Comparison of ENCODE assay signal across 18 cellular contexts in genomic region chr21:44724166-44724565, GRCh38. TPM values are rescaled to one million over a fixed set of nuclear protein-coding genes. Genes with fewer than 3 reads are reported as not detected.
"Had no signal": no experiment of that assay in that cellular context is flagged by ENCODE, and none has a peak within 500 bp of the region (broad histone marks: within the 10 kb centered on the region; RNA-seq: fewer than 3 reads in every experiment).

No MANE protein-coding gene starts in this region.

- H3K36me3 ChIP-seq: brain microvascular endothelial cell, lower lobe of right lung, stomach, uterus had no signal

- H3K4me3 Mint-ChIP-seq: activated CD4-positive, alpha-beta memory T cell treated with anti-CD3 and anti-CD28 coated beads for 36 hours had no signal

- H3K27ac ChIP-seq: brain microvascular endothelial cell, lower lobe of right lung, stomach, uterus had no signal

- H3K9me3 Mint-ChIP-seq: activated CD4-positive, alpha-beta memory T cell treated with anti-CD3 and anti-CD28 coated beads for 36 hours; activated T-cell treated with anti-CD3 and anti-CD28 coated beads, Interleukin-2, amount 50 U/mL, for 4 hours; endodermal cell; naive B cell had no signal

- H3K4me3 ChIP-seq: lower lobe of right lung, stomach, uterus had no signal

- H3K9me3 ChIP-seq: lower lobe of right lung, stomach, uterus had no signal

- H3K27ac Mint-ChIP-seq: activated CD4-positive, alpha-beta memory T cell treated with anti-CD3 and anti-CD28 coated beads for 36 hours; endodermal cell; naive B cell had no signal

- DNase-seq: activated CD4-positive, alpha-beta memory T cell treated with anti-CD3 and anti-CD28 coated beads for 36 hours; activated CD4-positive, CD25-positive, alpha-beta regulatory T cell treated with anti-CD3 and anti-CD28 coated beads, Interleukin-2, amount 50 U/mL, for 72 hours; activated T-cell treated with anti-CD3 and anti-CD28 coated beads, Interleukin-2, amount 50 U/mL, for 4 hours; amygdala; brain microvascular endothelial cell; cerebellar nuclear complex; endodermal cell; lower lobe of right lung; naive B cell; stimulated activated CD4-positive, alpha-beta T cell treated with anti-CD3 and anti-CD28 coated beads, Interleukin-4, amount 100 ng/mL, for 1 hour; stimulated activated CD8-positive, alpha-beta memory T cell treated with anti-CD3 and anti-CD28 coated beads, Interleukin-4, amount 100 ng/mL, for 48 hours; stomach; uterus had no signal

- H3K4me1 ChIP-seq: lower lobe of right lung, uterus had no signal

- H3K36me3 Mint-ChIP-seq: activated CD4-positive, alpha-beta memory T cell treated with anti-CD3 and anti-CD28 coated beads for 36 hours; naive B cell had no signal

RNA-seq across cellular contexts. Expression of gene TSPEAR, which starts 12.8 kb away (rescaled TPM):
- total RNA-seq: activated CD4-positive, alpha-beta memory T cell treated with anti-CD3 and anti-CD28 coated beads for 36 hours; activated T-cell treated with anti-CD3 and anti-CD28 coated beads, Interleukin-2, amount 50 U/mL, for 4 hours; fibroblast of villous mesenchyme; osteocyte; renal cortical epithelial cell had no signal

RNA-seq across cellular contexts. Expression of gene KRTAP10-12, which starts 27.2 kb away (rescaled TPM):
- total RNA-seq: activated CD4-positive, alpha-beta memory T cell treated with anti-CD3 and anti-CD28 coated beads for 36 hours; activated T-cell treated with anti-CD3 and anti-CD28 coated beads, Interleukin-2, amount 50 U/mL, for 4 hours; dermis microvascular lymphatic vessel endothelial cell; endodermal cell; esophagus mucosa; fibroblast of villous mesenchyme; lower lobe of right lung; osteocyte; renal cortical epithelial cell; stomach; uterus had no signal

RNA-seq across cellular contexts. Expression of gene KRTAP12-1, which starts 42.2 kb away (rescaled TPM):
- total RNA-seq: activated CD4-positive, alpha-beta memory T cell treated with anti-CD3 and anti-CD28 coated beads for 36 hours; activated T-cell treated with anti-CD3 and anti-CD28 coated beads, Interleukin-2, amount 50 U/mL, for 4 hours; dermis microvascular lymphatic vessel endothelial cell; endodermal cell; esophagus mucosa; fibroblast of villous mesenchyme; lower lobe of right lung; osteocyte; renal cortical epithelial cell had no signal

RNA-seq across cellular contexts. Expression of gene KRTAP12-2, which starts 57.4 kb away (rescaled TPM):
- total RNA-seq: activated CD4-positive, alpha-beta memory T cell treated with anti-CD3 and anti-CD28 coated beads for 36 hours; activated T-cell treated with anti-CD3 and anti-CD28 coated beads, Interleukin-2, amount 50 U/mL, for 4 hours; dermis microvascular lymphatic vessel endothelial cell; endodermal cell; esophagus mucosa; fibroblast of villous mesenchyme; lower lobe of right lung; osteocyte; renal cortical epithelial cell; stomach; uterus had no signal
